ENCODE assay signal across 11 cellular contexts in the genomic region with DNA sequence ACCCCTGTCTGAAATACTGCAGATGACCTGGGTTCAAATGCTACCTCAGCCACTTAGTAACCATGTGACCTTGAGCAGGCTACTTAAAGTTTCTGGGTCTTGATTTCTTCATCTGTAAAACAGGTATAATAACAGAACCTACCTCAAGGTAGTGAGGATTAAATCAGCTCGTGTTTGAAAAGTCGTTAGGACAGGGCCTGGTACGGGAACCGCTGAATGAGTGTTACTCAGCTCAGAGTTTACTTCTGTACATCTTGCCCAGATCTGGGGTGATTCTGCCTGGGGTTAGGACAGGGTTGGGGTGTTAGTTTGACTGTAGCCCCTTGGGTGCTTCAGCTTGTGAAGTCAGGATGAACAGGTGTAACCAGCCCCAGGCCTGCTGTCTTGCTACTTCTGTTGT. TPM values are rescaled to one million over a fixed set of nuclear protein-coding genes. Genes with fewer than 3 reads are reported as not detected.
DNase-seq lines count a peak whose midpoint lies in the region; ATAC-seq and TF ChIP-seq lines count a peak whose summit lies in the region.
"Had no signal": no experiment of that assay in that cellular context is flagged by ENCODE, and none has a peak within 500 bp of the region (broad histone marks: within the 10 kb centered on the region; RNA-seq: fewer than 3 reads in every experiment).

No MANE protein-coding gene starts in this region.

- H3K36me3 ChIP-seq in cardiac muscle cell (no peaks in the 10 kb centered on the region), heart right ventricle (peaks cover 0 to 21% (median 0%) of the 10 kb centered on the region in 9 donors), mucosa of rectum (ENCODE audit: control insufficient read depth in 2 of 2, insufficient read depth in 2 of 2, low read length in 2 of 2) (peaks cover 14 to 30% of the 10 kb centered on the region in 2 donors)

- no peak for TF ChIP-seq CTCF in cardiac muscle cell (IDR thresholded peaks at IDR 0.05; ENCODE audit: low read depth, low read length)
- no peak for TF ChIP-seq CTCF in heart right ventricle (IDR thresholded peaks at IDR 0.05)

- no peak overlapping the region for H3K27ac ChIP-seq in cardiac muscle cell
- H3K27ac ChIP-seq in heart right ventricle, result no peak overlapping the region
- H3K27ac ChIP-seq in angular gyrus (ENCODE audit: low read depth, low read length), result peak overlapping the region; percentile 47
- no peak overlapping the region for H3K27ac ChIP-seq in mucosa of rectum (ENCODE audit: low read depth in 2 of 2, low read length in 2 of 2)

- intact Hi-C loops in heart right ventricle (cut with DNase I), result no loop called here

- 91 to 93% methylated on average over 4 of the region's 4 CpGs for WGBS in heart right ventricle, 2 donors

- H3K9ac ChIP-seq in mucosa of rectum (ENCODE audit: low read depth in 1 of 2, low read length in 2 of 2), result peak overlapping the region; percentile 41 to 89

- H3K9me3 ChIP-seq in cardiac muscle cell (ENCODE audit: low read depth) (no peaks in the 10 kb centered on the region), heart right ventricle (no peaks in the 10 kb centered on the region), mucosa of rectum (ENCODE audit: control insufficient read depth in 2 of 2, low read length in 2 of 2) (no peaks in the 10 kb centered on the region)

- DNase-seq in cardiac muscle cell (ENCODE audit: low read depth in 1 of 2, low spot score in 1 of 2) (no peak), heart right ventricle (no peak), NCI-H2227 (lab: John Stamatoyannopoulos, UW; ENCODE audit: unreplicated experiment) (no peak)
- DNase-seq in stimulated activated CD4-positive, alpha-beta T cell treated with anti-CD3 and anti-CD28 coated beads, Interleukin-4, amount 100 ng/mL, for 24 hours, result no peak
- DNase-seq: C1 segment of cervical spinal cord, NCI-H146, small intestine had no signal

- ATAC-seq in heart right ventricle (no peak), HG02840 (IDR thresholded peaks at IDR 0.05; ENCODE audit: low FRiP score, unreplicated experiment) (no peak), HG03565 (IDR thresholded peaks at IDR 0.05; ENCODE audit: unreplicated experiment) (no peak)

- peak overlapping the region; percentile 87 for H3K4me3 ChIP-seq in cardiac muscle cell
- H3K4me3 ChIP-seq in heart right ventricle, result peak overlapping the region in 1 of 10 donors; percentile 76
- H3K4me3 ChIP-seq in mucosa of rectum (ENCODE audit: low read length in 2 of 2), result peak overlapping the region; percentile 75 to 78

- H3K4me1 ChIP-seq in cardiac muscle cell (ENCODE audit: low read depth) (peaks cover 20% of the 10 kb centered on the region), heart right ventricle (peaks cover 19 to 69% (median 44%) of the 10 kb centered on the region in 9 donors), mucosa of rectum (ENCODE audit: control insufficient read depth in 2 of 2, insufficient read depth in 2 of 2, low read length in 2 of 2) (peaks cover 16 to 25% of the 10 kb centered on the region in 2 donors)

- H3K27me3 ChIP-seq in cardiac muscle cell (no peaks in the 10 kb centered on the region), heart right ventricle (no peaks in the 10 kb centered on the region), mucosa of rectum (ENCODE audit: control insufficient read depth in 2 of 2, insufficient read depth in 2 of 2, low read length in 2 of 2) (no peaks in the 10 kb centered on the region)

RNA-seq across cellular contexts. Expression of gene SEMA4B, which starts 1.8 kb away (rescaled TPM):
- total RNA-seq in cardiac muscle cell, result 38.0 and 39.3 TPM in 2 replicates
- 43.1 and 44.9 TPM in 2 replicates for polyA plus RNA-seq in cardiac muscle cell
- 10 to 100 TPM in 9 of 10 donors, 1 to 10 TPM in 1; 9.9 to 76.7 (median 15.1) TPM for total RNA-seq in heart right ventricle
- polyA plus RNA-seq in heart right ventricle, result 10 to 100 TPM; 24.7 to 27.0 TPM

RNA-seq across cellular contexts. Expression of gene CIB1, which starts 30.8 kb away (rescaled TPM):
- total RNA-seq in cardiac muscle cell (18.1 and 30.8 TPM in 2 replicates), heart right ventricle (10 to 100 TPM; 70.5 to 95.6 (median 77.7) TPM)
- polyA plus RNA-seq in cardiac muscle cell (71.9 and 91.6 TPM in 2 replicates), heart right ventricle (100 to 1,000 TPM in 1 of 2 donors, 10 to 100 TPM in 1; 80.2 to 144 TPM)

RNA-seq across cellular contexts. Expression of gene GDPGP1, which starts 31.1 kb away (rescaled TPM):
- 9.1 and 16.2 TPM in 2 replicates for total RNA-seq in cardiac muscle cell
- 1.3 and 1.9 TPM in 2 replicates for polyA plus RNA-seq in cardiac muscle cell
- total RNA-seq in heart right ventricle, result 10 to 100 TPM; 11.4 to 16.3 (median 13.0) TPM
- 1 to 10 TPM; 3.0 to 4.9 TPM for polyA plus RNA-seq in heart right ventricle

RNA-seq across cellular contexts. Expression of gene TTLL13, which starts 46.4 kb away (rescaled TPM):
- 0.21 TPM in 2 replicates for total RNA-seq in cardiac muscle cell
- polyA plus RNA-seq in cardiac muscle cell, result 0.39 TPM in 1 of 2 replicates, not detected in the other
- total RNA-seq in heart right ventricle, result under 1 TPM in 6 of 10 donors, not detected in 4; 0.19 to 0.78 (median 0.24) TPM
- polyA plus RNA-seq in heart right ventricle, result under 1 TPM; 0.09 to 0.44 TPM
